In the genomic region with DNA sequence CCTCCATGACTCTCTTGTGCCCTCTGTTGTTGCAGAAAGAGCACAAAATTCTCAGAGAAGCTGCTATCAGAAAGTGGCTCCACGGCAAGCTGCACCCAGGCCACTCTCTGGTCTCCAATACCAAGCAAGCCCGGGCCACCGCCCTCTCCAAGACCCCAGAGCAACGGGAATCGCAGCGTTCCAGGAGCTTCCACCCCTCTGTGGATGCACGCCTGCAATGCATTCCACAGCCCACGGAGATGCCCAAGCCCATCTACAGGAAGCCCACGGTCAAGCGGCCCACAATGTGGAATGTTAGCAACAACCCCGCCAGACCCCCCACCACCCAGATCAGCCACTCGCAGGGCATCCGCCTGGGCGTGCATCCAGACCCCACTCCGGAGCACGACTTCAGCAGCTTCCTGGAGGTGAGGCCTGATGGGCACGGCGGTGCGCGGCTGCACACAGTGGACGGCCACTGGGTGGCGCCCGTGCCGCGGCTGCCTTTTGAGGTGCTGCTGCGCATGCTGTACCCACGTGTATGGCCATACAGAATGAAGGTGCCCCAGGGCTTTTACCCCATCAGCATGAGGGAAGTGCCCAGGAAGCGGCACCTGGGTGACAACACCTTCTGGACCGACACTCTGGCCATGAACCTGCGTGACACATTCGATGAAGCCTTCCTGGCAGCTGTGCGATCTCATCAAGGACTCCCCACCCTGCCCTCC, we compare ENCODE assay signal across 8 cellular contexts. TPM values are rescaled to one million over a fixed set of nuclear protein-coding genes. Genes with fewer than 3 reads are reported as not detected.
DNase-seq lines count a peak whose midpoint lies in the region; ATAC-seq lines count a peak whose summit lies in the region.

No MANE protein-coding gene starts in this region.

- H3K4me1 Mint-ChIP-seq in naive thymus-derived CD4-positive, alpha-beta T cell, result peaks cover 7 to 22% (median 18%) of the 10 kb centered on the region in 7 donors

- intact Hi-C loops in naive thymus-derived CD4-positive, alpha-beta T cell (cut with micrococcal nuclease), result loop anchor here (1.0 kb wide), 4 partner anchors 10 to 19 kb away; a partner anchor contains a TSS

- H3K27me3 Mint-ChIP-seq in naive thymus-derived CD4-positive, alpha-beta T cell, result no peaks in the 10 kb centered on the region

- no peaks in the 10 kb centered on the region for H3K9me3 ChIP-seq in HUES6 (ENCODE audit: control insufficient read depth, insufficient read depth, low read depth, low read length)
- no peaks in the 10 kb centered on the region for H3K9me3 ChIP-seq in naive thymus-derived CD4-positive, alpha-beta T cell (ENCODE audit: control insufficient read depth in 2 of 3, low read length in 3 of 3)

- H3K27ac Mint-ChIP-seq in naive thymus-derived CD4-positive, alpha-beta T cell, result peak overlapping the region in 6 of 9 donors; percentile 39 to 76 (median 45)

- peaks cover 36% of the 10 kb centered on the region for H3K36me3 ChIP-seq in HUES6 (ENCODE audit: control insufficient read depth, insufficient read depth, low read length)
- H3K36me3 ChIP-seq in naive thymus-derived CD4-positive, alpha-beta T cell (ENCODE audit: control insufficient read depth in 2 of 3, insufficient read depth in 3 of 3, low read length in 3 of 3), result peaks cover 7 to 40% (median 26%) of the 10 kb centered on the region in 3 experiments

- H3K36me3 Mint-ChIP-seq in naive thymus-derived CD4-positive, alpha-beta T cell, result peaks cover 0 to 28% (median 6%) of the 10 kb centered on the region in 5 donors

- DNase-seq in COLO829 (ENCODE audit: low spot score) (peak; percentile 74), NCI-H524 (lab: John Stamatoyannopoulos, UW) (no peak)
- DNase-seq in activated CD4-positive, alpha-beta T cell treated with anti-CD3 and anti-CD28 coated beads, Interleukin-2, amount 50 U/mL, for 24 hours (ENCODE audit: low read depth in 1 of 2, low spot score in 1 of 2), result peak; percentile 64 to 71
- DNase-seq in effector CD4-positive, alpha-beta T cell, result peak; percentile 80
- DNase-seq in naive thymus-derived CD4-positive, alpha-beta T cell, result peak; percentile 71 to 86 (median 82)
- peak; percentile 60 to 81 (median 75) for DNase-seq in stimulated activated naive CD4-positive, alpha-beta T cell (lab: John Stamatoyannopoulos, UW)

- CTCF ChIA-PET in naive thymus-derived CD4-positive, alpha-beta T cell (lab: Charles Lee), result interaction anchor here (0.7 to 3.7 kb wide), 6 partner anchors 10 to 114 kb away, joined by 3 to 24 read pairs (median 4); no protein-coding TSS in a partner anchor

- peak; percentile 93 for ATAC-seq in GM21381 (IDR thresholded peaks at IDR 0.05; ENCODE audit: unreplicated experiment)
- ATAC-seq in naive thymus-derived CD4-positive, alpha-beta T cell, result peak; percentile 100

- POLR2A ChIA-PET in naive thymus-derived CD4-positive, alpha-beta T cell (lab: Charles Lee), result interaction anchor here (0.8 to 1.2 kb wide), 3 partner anchors 10 to 1070 kb away, joined by 3 to 4 read pairs (median 3); a partner anchor contains a TSS

- peak overlapping the region; percentile 24; the same call in 1 of the 2 replicates for H3K4me3 ChIP-seq in HUES6 (ENCODE audit: low read depth, low read length)
- no peak overlapping the region for H3K4me3 ChIP-seq in naive thymus-derived CD4-positive, alpha-beta T cell (ENCODE audit: low read length)

- H3K9me3 Mint-ChIP-seq in naive thymus-derived CD4-positive, alpha-beta T cell, result no peaks in the 10 kb centered on the region

- H3K4me3 Mint-ChIP-seq in naive thymus-derived CD4-positive, alpha-beta T cell, result peak overlapping the region in 8 of 10 donors; percentile 51 to 66 (median 57)

- peaks cover 1% of the 10 kb centered on the region; the same call in 1 of the 2 replicates for H3K27me3 ChIP-seq in HUES6 (ENCODE audit: control insufficient read depth, insufficient read depth, low read length)
- H3K27me3 ChIP-seq in naive thymus-derived CD4-positive, alpha-beta T cell (ENCODE audit: control insufficient read depth in 2 of 2, insufficient read depth in 2 of 2, low read length in 2 of 2), result no peaks in the 10 kb centered on the region

- H3K4me1 ChIP-seq in HUES6 (ENCODE audit: control insufficient read depth, insufficient read depth, low read length), result peaks cover 3% of the 10 kb centered on the region; the same call in 1 of the 2 replicates
- H3K4me1 ChIP-seq in naive thymus-derived CD4-positive, alpha-beta T cell (ENCODE audit: control insufficient read depth in 2 of 2, insufficient read depth in 2 of 2, low read length in 2 of 2), result no peaks in the 10 kb centered on the region

- H3K27ac ChIP-seq in HUES6 (ENCODE audit: low read depth, low read length), result no peak overlapping the region
- H3K27ac ChIP-seq in naive thymus-derived CD4-positive, alpha-beta T cell (ENCODE audit: low read depth, low read length), result peak overlapping the region; percentile 8

- no peak overlapping the region for H3K9ac ChIP-seq in HUES6 (ENCODE audit: low read length)

RNA-seq across cellular contexts. Expression of a gene that starts 6.3 kb away (rescaled TPM):
- total RNA-seq in naive thymus-derived CD4-positive, alpha-beta T cell, result 1 to 10 TPM in 1 of 5 experiments, under 1 TPM in 3, not detected in 1; 0.21 to 1.5 (median 0.63) TPM
- polyA plus RNA-seq in naive thymus-derived CD4-positive, alpha-beta T cell, result not detected

RNA-seq across cellular contexts. Expression of a gene that starts 9.9 kb away (rescaled TPM):
- total RNA-seq in naive thymus-derived CD4-positive, alpha-beta T cell, result 10 to 100 TPM; 33.2 to 66.3 (median 56.4) TPM
- 10 to 100 TPM; 35.6 to 44.4 TPM for polyA plus RNA-seq in naive thymus-derived CD4-positive, alpha-beta T cell

RNA-seq across cellular contexts. Expression of a gene that starts 49.0 kb away (rescaled TPM):
- total RNA-seq in naive thymus-derived CD4-positive, alpha-beta T cell, result not detected
- not detected for polyA plus RNA-seq in naive thymus-derived CD4-positive, alpha-beta T cell

Comparison
In these comparisons a context has a peak if more than half of its experiments do, and no peak if none do; other contexts are left out.
1. DNase-seq: peak in COLO829 (single experiment), activated CD4-positive, alpha-beta T cell treated with anti-CD3 and anti-CD28 coated beads, Interleukin-2, amount 50 U/mL, for 24 hours (2 of 2), effector CD4-positive, alpha-beta T cell (single experiment), naive thymus-derived CD4-positive, alpha-beta T cell (9 of 9) and stimulated activated naive CD4-positive, alpha-beta T cell (6 of 6); none in NCI-H524 (0 of 2).